Comparison of ENCODE assay signal across 39 cellular contexts in genomic region chr2:226641008-226641407, GRCh38.
"Had no signal": no experiment of that assay in that cellular context is flagged by ENCODE, and none has a peak within 500 bp of the region (broad histone marks: within the 10 kb centered on the region; RNA-seq: fewer than 3 reads in every experiment).

No MANE protein-coding gene starts in this region.

- H3K27me3 Mint-ChIP-seq: activated naive CD4-positive, alpha-beta T cell treated with anti-CD3 and anti-CD28 coated beads, Interleukin-2, amount 50 U/mL, for 24 hours; activated naive CD8-positive, alpha-beta T cell; activated T-helper 17 cell treated with anti-CD3 and anti-CD28 coated beads, Interleukin-2, amount 50 U/mL, for 72 hours had no signal

- DNase-seq: activated effector memory CD4-positive, alpha-beta T cell treated with anti-CD3 and anti-CD28 coated beads, Interleukin-2, amount 50 U/mL, for 16 hours; activated effector memory CD4-positive, alpha-beta T cell treated with Interleukin-2 at 50 U/mL for 16 hours; activated gamma-delta T cell; activated gamma-delta T cell treated with Interleukin-2 at 50 U/mL for 16 hours; activated naive CD4-positive, alpha-beta T cell; activated naive CD4-positive, alpha-beta T cell treated with anti-CD3 and anti-CD28 coated beads for 36 hours; activated naive CD4-positive, alpha-beta T cell treated with anti-CD3 and anti-CD28 coated beads, Interleukin-2, amount 10 ng/mL, durations not matched to agents 7 days and 5 days; activated naive CD4-positive, alpha-beta T cell treated with anti-CD3 and anti-CD28 coated beads, Interleukin-2, amount 50 U/mL, for 16 hours; activated naive CD4-positive, alpha-beta T cell treated with Interleukin-2 at 50 U/mL for 16 hours; activated naive CD8-positive, alpha-beta T cell treated with anti-CD3 and anti-CD28 coated beads, Interleukin-2, amount 10 ng/mL, durations not matched to agents 7 days and 5 days; activated naive CD8-positive, alpha-beta T cell treated with anti-CD3 and anti-CD28 coated beads, Interleukin-2, amount 50 U/mL, for 24 hours; activated T-cell treated with anti-CD3 and anti-CD28 coated beads, Interleukin-2, amount 50 U/mL, for 1 hour; activated T-cell treated with anti-CD3 and anti-CD28 coated beads, Interleukin-2, amount 50 U/mL, for 24 hours; activated T-cell treated with anti-CD3 and anti-CD28 coated beads, Interleukin-2, amount 50 U/mL, for 4 hours; activated T-cell treated with anti-CD3 and anti-CD28 coated beads, Interleukin-2, amount 50 U/mL, for 48 hours; activated T-cell treated with anti-CD3 and anti-CD28 coated beads, Interleukin-2, amount 50 U/mL, for 72 hours; adrenal gland; amniotic stem cell; amygdala; anterior cingulate cortex; aorta; body of pancreas; brain microvascular endothelial cell; caudate nucleus; central memory CD4-positive, alpha-beta T cell; cerebellar nuclear complex had no signal

- H3K27ac Mint-ChIP-seq: activated naive CD4-positive, alpha-beta T cell treated with anti-CD3 and anti-CD28 coated beads for 36 hours; activated naive CD4-positive, alpha-beta T cell treated with anti-CD3 and anti-CD28 coated beads, Interleukin-2, amount 10 ng/mL, durations not matched to agents 7 days and 5 days; activated naive CD4-positive, alpha-beta T cell treated with anti-CD3 and anti-CD28 coated beads, Interleukin-2, amount 50 U/mL, for 24 hours; activated naive CD4-positive, alpha-beta T cell treated with anti-CD3 and anti-CD28 coated beads, Interleukin-2, amount 50 U/mL, for 72 hours; activated naive CD8-positive, alpha-beta T cell; activated naive CD8-positive, alpha-beta T cell treated with anti-CD3 and anti-CD28 coated beads, Interleukin-2, amount 10 ng/mL, durations not matched to agents 7 days and 5 days; activated naive CD8-positive, alpha-beta T cell treated with anti-CD3 and anti-CD28 coated beads, Interleukin-2, amount 50 U/mL, for 24 hours; activated T-cell treated with anti-CD3 and anti-CD28 coated beads, Interleukin-2, amount 50 U/mL, for 24 hours; activated T-cell treated with anti-CD3 and anti-CD28 coated beads, Interleukin-2, amount 50 U/mL, for 72 hours; activated T-helper 1 cell treated with anti-CD3 and anti-CD28 coated beads, Interleukin-12 subunit alpha, Interleukin-12 subunit beta, Interleukin-2, Interleukin-4 antibody, amounts not matched to agents 30 ng/mL and 10 ng/mL and 1 ng/mL, durations not matched to agents 14 hours and 24 hours and 36 hours; activated T-helper 17 cell treated with anti-CD3 and anti-CD28 coated beads, Interleukin-2, amount 50 U/mL, for 72 hours; activated T-helper 2 cell treated with anti-CD3 and anti-CD28 coated beads, Interferon-gamma antibody, Interleukin-2, Interleukin-4, amounts not matched to agents 10 μg/mL and 5 μg/mL and 100 μg/mL, durations not matched to agents 14 hours and 24 hours and 36 hours; brain had no signal

- H3K9me3 ChIP-seq: adrenal gland, ascending aorta, body of pancreas had no signal

- H3K4me3 Mint-ChIP-seq: activated naive CD4-positive, alpha-beta T cell treated with anti-CD3 and anti-CD28 coated beads for 36 hours; activated naive CD4-positive, alpha-beta T cell treated with anti-CD3 and anti-CD28 coated beads, Interleukin-2, amount 10 ng/mL, durations not matched to agents 7 days and 5 days; activated naive CD4-positive, alpha-beta T cell treated with anti-CD3 and anti-CD28 coated beads, Interleukin-2, amount 50 U/mL, for 24 hours; activated naive CD8-positive, alpha-beta T cell; activated naive CD8-positive, alpha-beta T cell treated with anti-CD3 and anti-CD28 coated beads, Interleukin-2, amount 10 ng/mL, durations not matched to agents 7 days and 5 days; activated naive CD8-positive, alpha-beta T cell treated with anti-CD3 and anti-CD28 coated beads, Interleukin-2, amount 50 U/mL, for 24 hours; activated T-cell treated with anti-CD3 and anti-CD28 coated beads, Interleukin-2, amount 50 U/mL, for 24 hours; activated T-cell treated with anti-CD3 and anti-CD28 coated beads, Interleukin-2, amount 50 U/mL, for 4 hours; activated T-cell treated with anti-CD3 and anti-CD28 coated beads, Interleukin-2, amount 50 U/mL, for 72 hours; activated T-helper 1 cell treated with anti-CD3 and anti-CD28 coated beads, Interleukin-12 subunit alpha, Interleukin-12 subunit beta, Interleukin-2, Interleukin-4 antibody, amounts not matched to agents 30 ng/mL and 10 ng/mL and 1 ng/mL, durations not matched to agents 14 hours and 24 hours and 36 hours; activated T-helper 17 cell treated with anti-CD3 and anti-CD28 coated beads, Interleukin-2, amount 50 U/mL, for 72 hours; brain; central memory CD8-positive, alpha-beta T cell had no signal

- H3K9me3 Mint-ChIP-seq: activated naive CD4-positive, alpha-beta T cell treated with anti-CD3 and anti-CD28 coated beads, Interleukin-2, amount 50 U/mL, for 24 hours; activated T-cell treated with anti-CD3 and anti-CD28 coated beads, Interleukin-2, amount 50 U/mL, for 24 hours; central memory CD8-positive, alpha-beta T cell had no signal

- H3K36me3 Mint-ChIP-seq: activated naive CD4-positive, alpha-beta T cell treated with anti-CD3 and anti-CD28 coated beads, Interleukin-2, amount 10 ng/mL, durations not matched to agents 7 days and 5 days; activated naive CD4-positive, alpha-beta T cell treated with anti-CD3 and anti-CD28 coated beads, Interleukin-2, amount 50 U/mL, for 72 hours; activated naive CD8-positive, alpha-beta T cell; activated naive CD8-positive, alpha-beta T cell treated with anti-CD3 and anti-CD28 coated beads, Interleukin-2, amount 10 ng/mL, durations not matched to agents 7 days and 5 days had no signal

- H3K4me1 Mint-ChIP-seq: activated naive CD4-positive, alpha-beta T cell treated with anti-CD3 and anti-CD28 coated beads, Interleukin-2, amount 10 ng/mL, durations not matched to agents 7 days and 5 days; activated naive CD4-positive, alpha-beta T cell treated with anti-CD3 and anti-CD28 coated beads, Interleukin-2, amount 50 U/mL, for 24 hours; activated naive CD8-positive, alpha-beta T cell treated with anti-CD3 and anti-CD28 coated beads, Interleukin-2, amount 50 U/mL, for 24 hours; activated T-helper 17 cell treated with anti-CD3 and anti-CD28 coated beads, Interleukin-2, amount 50 U/mL, for 72 hours; central memory CD8-positive, alpha-beta T cell had no signal

- H3K4me3 ChIP-seq: adrenal gland, ascending aorta, body of pancreas, breast epithelium, cardiac muscle cell had no signal

- ATAC-seq: activated naive CD4-positive, alpha-beta T cell treated with anti-CD3 and anti-CD28 coated beads, Interleukin-2, amount 50 U/mL, for 72 hours; activated naive CD8-positive, alpha-beta T cell treated with anti-CD3 and anti-CD28 coated beads, Interleukin-2, amount 50 U/mL, for 24 hours; activated T-cell treated with anti-CD3 and anti-CD28 coated beads, Interleukin-2, amount 50 U/mL, for 4 hours; activated T-cell treated with anti-CD3 and anti-CD28 coated beads, Interleukin-2, amount 50 U/mL, for 72 hours; activated T-helper 17 cell treated with anti-CD3 and anti-CD28 coated beads, Interleukin-2, amount 50 U/mL, for 72 hours; body of pancreas had no signal

- H3K36me3 ChIP-seq: adrenal gland, ascending aorta, brain microvascular endothelial cell, breast epithelium, cardiac muscle cell had no signal

- FAIRE-seq: astrocyte, bronchial epithelial cell had no signal

- H3K27me3 ChIP-seq: adrenal gland, ascending aorta, body of pancreas, brain microvascular endothelial cell, breast epithelium, cardiac muscle cell had no signal

- H3K27ac ChIP-seq: adrenal gland, ascending aorta, body of pancreas, brain microvascular endothelial cell, breast epithelium, cardiac muscle cell had no signal

- H3K4me1 ChIP-seq: adrenal gland, body of pancreas, breast epithelium had no signal
